11 cellular contexts compared by ENCODE assay signal in genomic region chr6:33839399-33840063, GRCh38. TPM values are rescaled to one million over a fixed set of nuclear protein-coding genes. Genes with fewer than 3 reads are reported as not detected.
DNase-seq lines count a peak whose midpoint lies in the region; ATAC-seq and TF ChIP-seq lines count a peak whose summit lies in the region.
"Had no signal": no experiment of that assay in that cellular context is flagged by ENCODE, and none has a peak within 500 bp of the region (broad histone marks: within the 10 kb centered on the region; RNA-seq: fewer than 3 reads in every experiment).

No MANE protein-coding gene starts in this region.

- peaks cover 33% of the 10 kb centered on the region for H3K4me1 ChIP-seq in PC-9 (replicated peaks; ENCODE audit: insufficient read depth)

- H3K9me3 ChIP-seq in PC-9 (ENCODE audit: insufficient read depth, low read depth), result no peaks in the 10 kb centered on the region

- intact Hi-C loops in PC-9 (cut with micrococcal nuclease; ENCODE audit: unreplicated experiment), result loop anchor here (2.0 kb wide), 1 partner anchor 51 kb away; the partner anchor contains the start of gene LEMD2
- intact Hi-C loops in dendritic cell treated with granulocyte-macrophage colony-stimulating factor and Interleukin-4, amounts not matched to agents 40 ng/mL and 50 ng/mL, for 4 days (cut with micrococcal nuclease), result no loop called here

- H3K9me2 ChIP-seq in PC-9 (ENCODE audit: insufficient read depth), result no peaks in the 10 kb centered on the region

- BruUV-seq in PC-9 (replicated peaks; lab: Mats Ljungman, UMichigan), result no TSS peak

- H4K20me1 ChIP-seq in PC-9 (ENCODE audit: insufficient read depth), result no peaks in the 10 kb centered on the region

- ATAC-seq in activated T-cell treated with anti-CD3 and anti-CD28 coated beads, Interleukin-2, amount 50 U/mL, for 72 hours (replicated peaks in 1 of 2), result no peak
- ATAC-seq in stimulated activated memory B cell treated with anti-CD40 and anti-IgM and Interleukin-4, amounts not matched to agents 10 μg/mL and 1 μg/mL and 100 μg/mL, for 72 hours, result no peak
- ATAC-seq in GM18868 (IDR thresholded peaks at IDR 0.05; ENCODE audit: unreplicated experiment), result no peak

- peaks cover 0 to 1% of the 10 kb centered on the region in 2 donors for H3K9me3 Mint-ChIP-seq in activated T-cell treated with anti-CD3 and anti-CD28 coated beads, Interleukin-2, amount 50 U/mL, for 72 hours
- peaks cover 5% of the 10 kb centered on the region for H3K9me3 Mint-ChIP-seq in dendritic cell treated with granulocyte-macrophage colony-stimulating factor and Interleukin-4, amounts not matched to agents 40 ng/mL and 50 ng/mL, for 4 days
- no peaks in the 10 kb centered on the region for H3K9me3 Mint-ChIP-seq in stimulated activated memory B cell treated with anti-CD40 and anti-IgM and Interleukin-4, amounts not matched to agents 10 μg/mL and 1 μg/mL and 100 μg/mL, for 72 hours

- no peak overlapping the region for H2AFZ ChIP-seq in PC-9

- POLR2A ChIA-PET in PC-9 (lab: Charles Lee; ENCODE audit: unreplicated experiment), result interaction anchor here (0.7 kb wide), 1 partner anchor 269 kb away, joined by 3 read pairs; no protein-coding TSS in a partner anchor

- no peaks in the 10 kb centered on the region for H3K36me3 ChIP-seq in PC-9 (ENCODE audit: low read depth)

- H3K4me2 ChIP-seq in PC-9, result peak overlapping the region; percentile 66

- H3K4me3 ChIP-seq in PC-9, result no peak overlapping the region

- CTCF ChIA-PET in PC-9 (lab: Charles Lee), result no interaction called here

- peaks cover 14% of the 10 kb centered on the region for H3K27me3 Mint-ChIP-seq in activated T-cell treated with anti-CD3 and anti-CD28 coated beads, Interleukin-2, amount 50 U/mL, for 72 hours (ENCODE audit: low read depth)
- H3K27me3 Mint-ChIP-seq in dendritic cell treated with granulocyte-macrophage colony-stimulating factor and Interleukin-4, amounts not matched to agents 40 ng/mL and 50 ng/mL, for 4 days, result peaks cover 21% of the 10 kb centered on the region
- H3K27me3 Mint-ChIP-seq in stimulated activated memory B cell treated with anti-CD40 and anti-IgM and Interleukin-4, amounts not matched to agents 10 μg/mL and 1 μg/mL and 100 μg/mL, for 72 hours, result peaks cover 45% of the 10 kb centered on the region

- peaks cover 27% of the 10 kb centered on the region for H3F3A ChIP-seq in PC-9 (ENCODE audit: insufficient read depth, low read depth)

- TF ChIP-seq CTCF in PC-9 (conservative IDR thresholded peaks at IDR 0.05), result no peak

- H3K27ac ChIP-seq in PC-9, result peak overlapping the region; percentile 80

- DNase-seq in activated T-cell treated with anti-CD3 and anti-CD28 coated beads, Interleukin-2, amount 50 U/mL, for 72 hours, result no peak
- no peak for DNase-seq in activated T-cell treated with anti-CD3 and anti-CD28 coated beads, Interleukin-2, amount 50 U/mL, for 48 hours
- DNase-seq in PC-9 (no peak), NCI-H1048 (lab: John Stamatoyannopoulos, UW) (no peak), AG20443 (ENCODE audit: low spot score) (no peak)
- DNase-seq: H7, posterior cingulate gyrus had no signal

- no peak overlapping the region for H3K27ac Mint-ChIP-seq in activated T-cell treated with anti-CD3 and anti-CD28 coated beads, Interleukin-2, amount 50 U/mL, for 72 hours
- H3K27ac Mint-ChIP-seq in dendritic cell treated with granulocyte-macrophage colony-stimulating factor and Interleukin-4, amounts not matched to agents 40 ng/mL and 50 ng/mL, for 4 days, result peak overlapping the region; percentile 57
- peak overlapping the region; percentile 6 for H3K27ac Mint-ChIP-seq in stimulated activated memory B cell treated with anti-CD40 and anti-IgM and Interleukin-4, amounts not matched to agents 10 μg/mL and 1 μg/mL and 100 μg/mL, for 72 hours

- no peaks in the 10 kb centered on the region for H3K36me3 Mint-ChIP-seq in activated T-cell treated with anti-CD3 and anti-CD28 coated beads, Interleukin-2, amount 50 U/mL, for 72 hours (ENCODE audit: insufficient read depth in 2 of 2)
- H3K36me3 Mint-ChIP-seq in dendritic cell treated with granulocyte-macrophage colony-stimulating factor and Interleukin-4, amounts not matched to agents 40 ng/mL and 50 ng/mL, for 4 days (ENCODE audit: low read depth), result no peaks in the 10 kb centered on the region
- no peaks in the 10 kb centered on the region for H3K36me3 Mint-ChIP-seq in stimulated activated memory B cell treated with anti-CD40 and anti-IgM and Interleukin-4, amounts not matched to agents 10 μg/mL and 1 μg/mL and 100 μg/mL, for 72 hours

- peak overlapping the region; percentile 2 to 36 for H3K4me3 Mint-ChIP-seq in activated T-cell treated with anti-CD3 and anti-CD28 coated beads, Interleukin-2, amount 50 U/mL, for 72 hours
- no peak overlapping the region for H3K4me3 Mint-ChIP-seq in dendritic cell treated with granulocyte-macrophage colony-stimulating factor and Interleukin-4, amounts not matched to agents 40 ng/mL and 50 ng/mL, for 4 days
- no peak overlapping the region for H3K4me3 Mint-ChIP-seq in stimulated activated memory B cell treated with anti-CD40 and anti-IgM and Interleukin-4, amounts not matched to agents 10 μg/mL and 1 μg/mL and 100 μg/mL, for 72 hours

- no peaks in the 10 kb centered on the region for H3K79me2 ChIP-seq in PC-9 (ENCODE audit: low read depth)

- peaks cover 21% of the 10 kb centered on the region for H3K4me1 Mint-ChIP-seq in activated T-cell treated with anti-CD3 and anti-CD28 coated beads, Interleukin-2, amount 50 U/mL, for 72 hours (ENCODE audit: low read depth)
- peaks cover 41% of the 10 kb centered on the region for H3K4me1 Mint-ChIP-seq in dendritic cell treated with granulocyte-macrophage colony-stimulating factor and Interleukin-4, amounts not matched to agents 40 ng/mL and 50 ng/mL, for 4 days (ENCODE audit: low read depth)
- H3K4me1 Mint-ChIP-seq in stimulated activated memory B cell treated with anti-CD40 and anti-IgM and Interleukin-4, amounts not matched to agents 10 μg/mL and 1 μg/mL and 100 μg/mL, for 72 hours, result peaks cover 9% of the 10 kb centered on the region

- no peaks in the 10 kb centered on the region for H3K27me3 ChIP-seq in PC-9 (ENCODE audit: insufficient read depth, low read depth)

RNA-seq across cellular contexts. Expression of gene MLN, which starts 35.7 kb away (rescaled TPM):
- not detected for total RNA-seq in activated T-cell treated with anti-CD3 and anti-CD28 coated beads, Interleukin-2, amount 50 U/mL, for 72 hours
- not detected in 2 replicates for total RNA-seq in PC-9 (2021)
- total RNA-seq: H7, kidney epithelial cell had no signal

RNA-seq across cellular contexts. Expression of gene LEMD2, which starts 50.6 kb away (rescaled TPM):
- 10 to 100 TPM; 76.4 to 93.8 TPM for total RNA-seq in activated T-cell treated with anti-CD3 and anti-CD28 coated beads, Interleukin-2, amount 50 U/mL, for 72 hours
- 65.9 and 66.5 TPM in 2 replicates for total RNA-seq in PC-9 (2021)

Comparison
In these comparisons a context has a peak if more than half of its experiments do, and no peak if none do; other contexts are left out.
1. H3K4me3 Mint-ChIP-seq: peak in activated T-cell treated with anti-CD3 and anti-CD28 coated beads, Interleukin-2, amount 50 U/mL, for 72 hours (2 of 2); none in dendritic cell treated with granulocyte-macrophage colony-stimulating factor and Interleukin-4, amounts not matched to agents 40 ng/mL and 50 ng/mL, for 4 days (single experiment) and stimulated activated memory B cell treated with anti-CD40 and anti-IgM and Interleukin-4, amounts not matched to agents 10 μg/mL and 1 μg/mL and 100 μg/mL, for 72 hours (single experiment).